Comparison of ENCODE assay signal across 13 cellular contexts in genomic region chr14:94041551-94042346, GRCh38. TPM values are rescaled to one million over a fixed set of nuclear protein-coding genes. Genes with fewer than 3 reads are reported as not detected.
DNase-seq lines count a peak whose midpoint lies in the region; ATAC-seq and TF ChIP-seq lines count a peak whose summit lies in the region.
"Had no signal": no experiment of that assay in that cellular context is flagged by ENCODE, and none has a peak within 500 bp of the region (broad histone marks: within the 10 kb centered on the region; RNA-seq: fewer than 3 reads in every experiment).

No MANE protein-coding gene starts in this region.

- DNase-seq in Right ventricle myocardium superior (peak; percentile 80), cardiac septum (ENCODE audit: low spot score) (no peak), fibroblast of pulmonary artery (ENCODE audit: low read depth) (peak; percentile 74), myocyte (ENCODE audit: low read depth) (peak; percentile 26), HUDEP-2 (lab: John Stamatoyannopoulos, UW; ENCODE audit: unreplicated experiment in 76 of 76) (no peak)
- no peak for DNase-seq in activated CD8-positive, alpha-beta T cell treated with anti-CD3 and anti-CD28 coated beads, Interleukin-2, amount 10 ng/mL, durations not matched to agents 7 days and 5 days
- DNase-seq: gastrocnemius medialis, midbrain, NCI-H2029 had no signal

- no peak for TF ChIP-seq CTCF in fibroblast of pulmonary artery (IDR thresholded peaks at IDR 0.05; ENCODE audit: low read length, missing control alignments)

- no peaks in the 10 kb centered on the region for H3K9me3 Mint-ChIP-seq in activated CD8-positive, alpha-beta T cell treated with anti-CD3 and anti-CD28 coated beads, Interleukin-2, amount 10 ng/mL, durations not matched to agents 7 days and 5 days (ENCODE audit: insufficient read depth)

- CTCF ChIA-PET in activated CD8-positive, alpha-beta T cell treated with anti-CD3 and anti-CD28 coated beads, Interleukin-2, amount 10 ng/mL, durations not matched to agents 7 days and 5 days (lab: Charles Lee) = interaction anchor here (0.8 kb wide), 1 partner anchor 12 kb away, joined by 4 read pairs; no protein-coding TSS in a partner anchor

- H3K27me3 Mint-ChIP-seq in activated CD8-positive, alpha-beta T cell treated with anti-CD3 and anti-CD28 coated beads, Interleukin-2, amount 10 ng/mL, durations not matched to agents 7 days and 5 days (ENCODE audit: low read depth) = peaks cover under 1% of the 10 kb centered on the region

- intact Hi-C loops in Right ventricle myocardium superior (cut with DNase I) = loop anchor here (5.0 kb wide), 1 partner anchor 136 kb away; no protein-coding TSS in a partner anchor
- intact Hi-C loops in cardiac septum (cut with DNase I) = no loop called here

- peaks cover 10% of the 10 kb centered on the region for H3K4me1 Mint-ChIP-seq in activated CD8-positive, alpha-beta T cell treated with anti-CD3 and anti-CD28 coated beads, Interleukin-2, amount 10 ng/mL, durations not matched to agents 7 days and 5 days (ENCODE audit: low read depth)

- no peak overlapping the region for H3K4me3 ChIP-seq in fibroblast of pulmonary artery (replicated peaks; ENCODE audit: low read depth, low read length)
- H3K4me3 ChIP-seq: breast epithelium, gastrocnemius medialis had no signal

- ATAC-seq in Right ventricle myocardium superior (ENCODE audit: poor library complexity) = peak; percentile 86
- ATAC-seq in activated CD8-positive, alpha-beta T cell treated with anti-CD3 and anti-CD28 coated beads, Interleukin-2, amount 10 ng/mL, durations not matched to agents 7 days and 5 days = no peak
- no peak for ATAC-seq in HG03354 (IDR thresholded peaks at IDR 0.05; ENCODE audit: poor library complexity, severe bottlenecking, unreplicated experiment)
- no peak for ATAC-seq in GM18861 (IDR thresholded peaks at IDR 0.05; ENCODE audit: unreplicated experiment)

- H3K4me3 Mint-ChIP-seq in activated CD8-positive, alpha-beta T cell treated with anti-CD3 and anti-CD28 coated beads, Interleukin-2, amount 10 ng/mL, durations not matched to agents 7 days and 5 days = no peak overlapping the region

- POLR2A ChIA-PET in activated CD8-positive, alpha-beta T cell treated with anti-CD3 and anti-CD28 coated beads, Interleukin-2, amount 10 ng/mL, durations not matched to agents 7 days and 5 days (lab: Charles Lee) = no interaction called here

- H3K27ac Mint-ChIP-seq in activated CD8-positive, alpha-beta T cell treated with anti-CD3 and anti-CD28 coated beads, Interleukin-2, amount 10 ng/mL, durations not matched to agents 7 days and 5 days = no peak overlapping the region

- peaks cover 12% of the 10 kb centered on the region for H3K36me3 Mint-ChIP-seq in activated CD8-positive, alpha-beta T cell treated with anti-CD3 and anti-CD28 coated beads, Interleukin-2, amount 10 ng/mL, durations not matched to agents 7 days and 5 days (ENCODE audit: low read depth)

RNA-seq across cellular contexts. Expression of gene OTUB2, which starts 15.6 kb away (rescaled TPM):
- total RNA-seq in Right ventricle myocardium superior = 0.56 TPM
- total RNA-seq in cardiac septum = 0.30 TPM
- total RNA-seq in myocyte = 0.48 and 1.1 TPM in 2 replicates
- 1.7 TPM for polyA plus RNA-seq in myocyte (2012)
- total RNA-seq in activated CD8-positive, alpha-beta T cell treated with anti-CD3 and anti-CD28 coated beads, Interleukin-2, amount 10 ng/mL, durations not matched to agents 7 days and 5 days = 1 to 10 TPM; 1.4 to 1.7 TPM

RNA-seq across cellular contexts. Expression of gene DDX24, which starts 39.3 kb away (rescaled TPM):
- total RNA-seq in Right ventricle myocardium superior = 181 TPM
- 245 TPM for total RNA-seq in cardiac septum
- total RNA-seq in myocyte = 156 and 161 TPM in 2 replicates
- 193 TPM for polyA plus RNA-seq in myocyte (2012)
- total RNA-seq in activated CD8-positive, alpha-beta T cell treated with anti-CD3 and anti-CD28 coated beads, Interleukin-2, amount 10 ng/mL, durations not matched to agents 7 days and 5 days = 100 to 1,000 TPM; 172 to 184 TPM

RNA-seq across cellular contexts. Expression of gene IFI27L1, which starts 39.4 kb away (rescaled TPM):
- total RNA-seq in Right ventricle myocardium superior (11.6 TPM), cardiac septum (9.3 TPM), myocyte (5.6 and 10.3 TPM in 2 replicates)
- polyA plus RNA-seq in myocyte (2012) = 41.0 TPM
- total RNA-seq in activated CD8-positive, alpha-beta T cell treated with anti-CD3 and anti-CD28 coated beads, Interleukin-2, amount 10 ng/mL, durations not matched to agents 7 days and 5 days = 10 to 100 TPM; 34.7 to 41.3 TPM

RNA-seq across cellular contexts. Expression of gene CCDC197, which starts 44.6 kb away (rescaled TPM):
- total RNA-seq in Right ventricle myocardium superior (1.3 TPM), cardiac septum (3.4 TPM), myocyte (not detected in 2 replicates)
- not detected for polyA plus RNA-seq in myocyte (2012)
- total RNA-seq in activated CD8-positive, alpha-beta T cell treated with anti-CD3 and anti-CD28 coated beads, Interleukin-2, amount 10 ng/mL, durations not matched to agents 7 days and 5 days = not detected
- total RNA-seq: breast epithelium, Daoy had no signal

Comparison
In these comparisons a context has a peak if more than half of its experiments do, and no peak if none do; other contexts are left out.
1. DNase-seq: peak in Right ventricle myocardium superior (single experiment), fibroblast of pulmonary artery (single experiment) and myocyte (single experiment); none in cardiac septum (single experiment), activated CD8-positive, alpha-beta T cell treated with anti-CD3 and anti-CD28 coated beads, Interleukin-2, amount 10 ng/mL, durations not matched to agents 7 days and 5 days (single experiment) and HUDEP-2 (0 of 76).